In genomic region chr6:152118678-152119077, GRCh38 we compare ENCODE assay signal across 19 cellular contexts.
A peak's percentile ranks its signal among the peaks of the same experiment; 100 is the strongest.
DNase-seq lines count a peak whose midpoint lies in the region; ATAC-seq, FAIRE-seq and TF ChIP-seq lines count a peak whose summit lies in the region.
"Had no signal": no experiment of that assay in that cellular context is flagged by ENCODE, and none has a peak within 500 bp of the region (broad histone marks: within the 10 kb centered on the region; RNA-seq: fewer than 3 reads in every experiment).

No MANE protein-coding gene starts in this region.

- no peak for TF ChIP-seq EP300 in K562 (IDR thresholded peaks at IDR 0.05; ENCODE audit: low read length)

- WGBS in K562 (ENCODE audit: insufficient coverage, low coverage, missing lambda C conversion rate): 1% methylated on average over 5 of the region's 5 CpGs

- no peaks in the 10 kb centered on the region for H3K9me2 ChIP-seq in Loucy (replicated peaks; ENCODE audit: low read depth, low read length)

- H3K4me3 ChIP-seq in Loucy (ENCODE audit: low read length, poor library complexity, severe bottlenecking) (no peak overlapping the region), K562 (no peak overlapping the region)
- H3K4me3 ChIP-seq: BLaER1 treated with 17β-estradiol and CSF1 and Interleukin-3, amounts not matched to agents 10 nM and 100 nM; GM12878; GM23248; SK-N-MC had no signal

- ATAC-seq in K562 (peak; percentile 67; the same call in 2 of the 3 replicates), foreskin keratinocyte (peak; percentile 70), HG02981 (IDR thresholded peaks at IDR 0.05; ENCODE audit: unreplicated experiment) (no peak)
- ATAC-seq: GM12878 had no signal

- no peak for TF ChIP-seq POLR2A in K562 (conservative IDR thresholded peaks at IDR 0.05)

- no peak for FAIRE-seq in K562 (lab: Jason Lieb, UNC)
- FAIRE-seq: GM12878, GM18507 had no signal

- H3K36me3 ChIP-seq in Loucy (ENCODE audit: insufficient read depth, low read length) (peaks cover 6% of the 10 kb centered on the region; the same call in 1 of the 2 replicates), K562 (ENCODE audit: control insufficient read depth, insufficient read depth, low read length) (no peaks in the 10 kb centered on the region)

- intact Hi-C loops in K562 (cut with micrococcal nuclease): no loop called here

- H2AFZ ChIP-seq in Loucy (ENCODE audit: low read length) (no peak overlapping the region), K562 (ENCODE audit: low read depth, low read length) (no peak overlapping the region)
- H2AFZ ChIP-seq: GM23248 had no signal

- no peak overlapping the region for H3K27ac ChIP-seq in K562 (ENCODE audit: extremely low read depth, low read depth, low read length)
- H3K27ac ChIP-seq in foreskin keratinocyte: no peak overlapping the region
- H3K27ac ChIP-seq: 22Rv1; BLaER1 treated with 17β-estradiol and CSF1 and Interleukin-3, amounts not matched to agents 10 nM and 100 nM; GM23248; SK-N-MC had no signal

- H3K79me2 ChIP-seq in Loucy (ENCODE audit: insufficient read depth, low read length) (no peaks in the 10 kb centered on the region), K562 (ENCODE audit: control insufficient read depth, insufficient read depth, low read length) (no peaks in the 10 kb centered on the region)

- H4K20me1 ChIP-seq in Loucy (ENCODE audit: insufficient read depth, low read length, poor library complexity, severe bottlenecking): no peaks in the 10 kb centered on the region
- H4K20me1 ChIP-seq in K562 (replicated peaks; ENCODE audit: control insufficient read depth, insufficient read depth, low read length): no peaks in the 10 kb centered on the region
- H4K20me1 ChIP-seq: BLaER1 treated with 17β-estradiol and CSF1 and Interleukin-3, amounts not matched to agents 10 nM and 100 nM had no signal

- in situ Hi-C loops in K562 (cut with MboI): no loop called here

- POLR2A ChIA-PET in K562 (lab: Yijun Ruan, JAX): no interaction called here

- no peaks in the 10 kb centered on the region for H3K4me1 ChIP-seq in Loucy (ENCODE audit: insufficient read depth, low read length, poor library complexity, severe bottlenecking)
- H3K4me1 ChIP-seq in K562 (replicated peaks in 1 of 2; ENCODE audit: control insufficient read depth in 2 of 2, insufficient read depth in 2 of 2, low read length in 2 of 2): no peaks in the 10 kb centered on the region
- no peaks in the 10 kb centered on the region for H3K4me1 ChIP-seq in foreskin keratinocyte
- H3K4me1 ChIP-seq: BLaER1 treated with 17β-estradiol and CSF1 and Interleukin-3, amounts not matched to agents 10 nM and 100 nM had no signal

- DNase-seq in DMS 273 (lab: John Stamatoyannopoulos, UW; ENCODE audit: unreplicated experiment) (peak; percentile 5), DMS 273 treated with DMSO at 0.1 percent for 48 hours (lab: John Stamatoyannopoulos, UW) (no peak), K562 (ENCODE audit: extremely low read depth in 1 of 4, low spot score in 3 of 4) (no peak), foreskin keratinocyte (peak in 1 of 2 donors; percentile 24), cortex of kidney (lab: John Stamatoyannopoulos, UW) (no peak)
- no peak for DNase-seq in stimulated activated CD4-positive, alpha-beta T cell treated with anti-CD3 and anti-CD28 coated beads, Interleukin-4, amount 100 ng/mL, for 1 hour
- DNase-seq: GM23248, KG1, NCI-H1417 treated with DMSO at 0.1 percent for 48 hours, NCI-H2029, NCI-H2171 treated with DMSO at 0.1 percent for 48 hours, NCI-H510A treated with DMSO at 0.1 percent for 48 hours had no signal

- H3K27me3 ChIP-seq in Loucy (ENCODE audit: insufficient read depth, low read length, poor library complexity, severe bottlenecking) (no peaks in the 10 kb centered on the region), K562 (ENCODE audit: control insufficient read depth in 2 of 2, insufficient read depth in 2 of 2, low read length in 2 of 2) (peaks cover 2 to 14% of the 10 kb centered on the region in 2 experiments; a peak in 3 of 5 replicates), foreskin keratinocyte (no peaks in the 10 kb centered on the region)
- H3K27me3 ChIP-seq: BLaER1 treated with 17β-estradiol and CSF1 and Interleukin-3, amounts not matched to agents 10 nM and 100 nM had no signal

- H3K4me2 ChIP-seq in Loucy (ENCODE audit: low read depth, low read length, poor library complexity, severe bottlenecking): no peak overlapping the region
- no peak overlapping the region for H3K4me2 ChIP-seq in K562 (ENCODE audit: insufficient read depth, low read length)
- H3K4me2 ChIP-seq: BLaER1 treated with 17β-estradiol and CSF1 and Interleukin-3, amounts not matched to agents 10 nM and 100 nM had no signal

- no TSS peak for BruUV-seq in K562 (replicated peaks; lab: Mats Ljungman, UMichigan)

- H3K9me3 ChIP-seq in Loucy (ENCODE audit: insufficient read depth, low read depth, low read length) (no peaks in the 10 kb centered on the region), K562 (replicated peaks; ENCODE audit: control insufficient read depth, insufficient read depth, low read depth, low read length) (no peaks in the 10 kb centered on the region; the same call in 1 of the 2 replicates)
- H3K9me3 ChIP-seq: BLaER1 treated with 17β-estradiol and CSF1 and Interleukin-3, amounts not matched to agents 10 nM and 100 nM had no signal

- H3F3A ChIP-seq in Loucy (ENCODE audit: low read depth): no peaks in the 10 kb centered on the region

- H3K9me1 ChIP-seq in K562 (ENCODE audit: control insufficient read depth, insufficient read depth, low read length): no peaks in the 10 kb centered on the region

- CTCF ChIA-PET in K562 (lab: Yijun Ruan, JAX; ENCODE audit: low intra/inter-chr PET ratio): no interaction called here

- no peak for TF ChIP-seq RAD21 in K562 (CRISPR knock-in tag; conservative IDR thresholded peaks at IDR 0.05 in 1 of 2, IDR thresholded peaks at IDR 0.05 in 1 of 2)

- TF ChIP-seq CTCF in Loucy (conservative IDR thresholded peaks at IDR 0.05; ENCODE audit: low read length) (peak; percentile 27), K562 (IDR thresholded peaks at IDR 0.05 in 2 of 3, conservative IDR thresholded peaks at IDR 0.05 in 1 of 3; ENCODE audit: insufficient read depth in 2 of 3, low read depth in 1 of 3, low read length in 3 of 3) (0 out of 6 replicates have a peak, but pooled peaks of 2 of the 3 experiments have one; percentile 6 to 11), foreskin keratinocyte (conservative IDR thresholded peaks at IDR 0.05) (peak; percentile 60)

- no peak overlapping the region for H3K9ac ChIP-seq in Loucy (ENCODE audit: low read depth, low read length, poor library complexity, severe bottlenecking)
- H3K9ac ChIP-seq in K562 (ENCODE audit: insufficient read depth in 1 of 2, low read depth in 2 of 2, low read length in 2 of 2): no peak overlapping the region
- H3K9ac ChIP-seq: BLaER1 treated with 17β-estradiol and CSF1 and Interleukin-3, amounts not matched to agents 10 nM and 100 nM; GM23248 had no signal

TF ChIP-seq in K562, 482 proteins besides CTCF, POLR2A, EP300 and RAD21 (continues in another document):
- TF ChIP-seq GTF2B (IDR thresholded peaks at IDR 0.05; ENCODE audit: extremely low read depth, insufficient read length): no peak
- no peak for TF ChIP-seq HMBOX1 (IDR thresholded peaks at IDR 0.05)
- no peak for TF ChIP-seq PHB2 (IDR thresholded peaks at IDR 0.05; ENCODE audit: low read depth)
- TF ChIP-seq DEAF1 (CRISPR knock-in tag; IDR thresholded peaks at IDR 0.05): no peak
- TF ChIP-seq ETV5 (CRISPR knock-in tag; IDR thresholded peaks at IDR 0.05; ENCODE audit: low read depth): no peak
- TF ChIP-seq CSDE1 (IDR thresholded peaks at IDR 0.05): no peak
- no peak for TF ChIP-seq FOXK1 (CRISPR knock-in tag; IDR thresholded peaks at IDR 0.05; ENCODE audit: borderline replicate concordance)
- no peak for TF ChIP-seq NFE2L1 (tag; IDR thresholded peaks at IDR 0.05; ENCODE audit: borderline replicate concordance, low read depth)
- no peak for TF ChIP-seq NRF1 (conservative IDR thresholded peaks at IDR 0.05 in 1 of 2, IDR thresholded peaks at IDR 0.05 in 1 of 2)
- no peak for TF ChIP-seq EHMT2 (IDR thresholded peaks at IDR 0.05)
- TF ChIP-seq RNF2 (IDR thresholded peaks at IDR 0.05): no peak
- TF ChIP-seq ZBTB12 (CRISPR knock-in tag; IDR thresholded peaks at IDR 0.05): no peak

Comparison
In these comparisons a context has a peak if more than half of its experiments do, and no peak if none do; other contexts are left out.
1. CTCF ChIP-seq: peak in every context shown above with its lines; median percentile 60 in foreskin keratinocyte; 27 in Loucy; 8 in K562.